In genomic region chr15:70197945-70198361, GRCh38 we compare ENCODE assay signal across 21 cellular contexts.
DNase-seq lines count a peak whose midpoint lies in the region; ATAC-seq and TF ChIP-seq lines count a peak whose summit lies in the region.
"Had no signal": no experiment of that assay in that cellular context is flagged by ENCODE, and none has a peak within 500 bp of the region (broad histone marks: within the 10 kb centered on the region; RNA-seq: fewer than 3 reads in every experiment).

No MANE protein-coding gene starts in this region.

- no peak for TF ChIP-seq EP300 in sigmoid colon (IDR thresholded peaks at IDR 0.05)

- no peaks in the 10 kb centered on the region for H3K79me2 ChIP-seq in hepatocyte

- no peak overlapping the region for H3K27ac ChIP-seq in breast epithelium
- H3K27ac ChIP-seq in right lobe of liver = peak overlapping the region in 2 of 3 donors; percentile 90 to 95
- H3K27ac ChIP-seq in sigmoid colon = peak overlapping the region in 1 of 4 donors; percentile 25
- H3K27ac ChIP-seq in hepatocyte = no peak overlapping the region
- H3K27ac ChIP-seq: A549, left ventricle myocardium inferior, ovary, spleen, transverse colon had no signal

- TF ChIP-seq CTCF in MCF 10A (IDR thresholded peaks at IDR 0.05; ENCODE audit: unreplicated experiment) (no peak), breast epithelium (IDR thresholded peaks at IDR 0.05) (no peak), right lobe of liver (IDR thresholded peaks at IDR 0.05) (no peak), sigmoid colon (IDR thresholded peaks at IDR 0.05) (no peak), hepatocyte (IDR thresholded peaks at IDR 0.05; ENCODE audit: poor library complexity) (no peak)

- H3K9me3 Mint-ChIP-seq in MCF 10A (ENCODE audit: unreplicated experiment) = no peaks in the 10 kb centered on the region
- H3K9me3 Mint-ChIP-seq: activated CD4-positive, alpha-beta memory T cell treated with anti-CD3 and anti-CD28 coated beads, Interleukin-2, amount 10 ng/mL, durations not matched to agents 7 days and 5 days; activated naive CD8-positive, alpha-beta T cell treated with anti-CD3 and anti-CD28 coated beads, Interleukin-2, amount 50 U/mL, for 24 hours; activated T-cell treated with anti-CD3 and anti-CD28 coated beads, Interleukin-2, amount 50 U/mL, for 72 hours; CD4-positive, alpha-beta T cell had no signal

- H3K4me1 Mint-ChIP-seq in MCF 10A (ENCODE audit: insufficient read depth, unreplicated experiment) (peaks cover 39% of the 10 kb centered on the region), T-helper 17 cell (peaks cover 8% of the 10 kb centered on the region)
- H3K4me1 Mint-ChIP-seq: activated naive CD8-positive, alpha-beta T cell treated with anti-CD3 and anti-CD28 coated beads, Interleukin-2, amount 50 U/mL, for 24 hours had no signal

- intact Hi-C loops in MCF 10A (cut with micrococcal nuclease) = no loop called here
- intact Hi-C loops in breast epithelium (cut with DNase I; ENCODE audit: low total_unique reads) = no loop called here
- intact Hi-C loops in right lobe of liver (cut with DNase I) = no loop called here
- intact Hi-C loops in sigmoid colon (cut with DNase I) = loop anchor here (2.0 to 10.0 kb wide), 3 partner anchors 33 to 124 kb away; no protein-coding TSS in a partner anchor

- BruUV-seq in MCF 10A (replicated peaks; lab: Mats Ljungman, UMichigan) = no TSS peak

- H3K27me3 ChIP-seq in breast epithelium (no peaks in the 10 kb centered on the region), right lobe of liver (no peaks in the 10 kb centered on the region), sigmoid colon (no peaks in the 10 kb centered on the region), hepatocyte (no peaks in the 10 kb centered on the region), H7 (ENCODE audit: control insufficient read depth, insufficient read depth, low read length) (no peaks in the 10 kb centered on the region)
- H3K27me3 ChIP-seq: ovary, transverse colon had no signal

- H3K9me2 ChIP-seq in hepatocyte (replicated peaks; ENCODE audit: insufficient read depth) = no peaks in the 10 kb centered on the region

- no peaks in the 10 kb centered on the region for H4K20me1 ChIP-seq in hepatocyte (ENCODE audit: insufficient read depth, poor library complexity, severe bottlenecking)

- no peak for ATAC-seq in T-helper 17 cell
- ATAC-seq in right lobe of liver = peak; percentile 42 to 64 (median 53)
- no peak for ATAC-seq in HG02759 (IDR thresholded peaks at IDR 0.05; ENCODE audit: unreplicated experiment)
- ATAC-seq: A549; activated naive CD8-positive, alpha-beta T cell treated with anti-CD3 and anti-CD28 coated beads, Interleukin-2, amount 50 U/mL, for 24 hours; activated T-cell treated with anti-CD3 and anti-CD28 coated beads, Interleukin-2, amount 50 U/mL, for 72 hours had no signal

- TF ChIP-seq POLR2A in breast epithelium (IDR thresholded peaks at IDR 0.05) (no peak), right lobe of liver (IDR thresholded peaks at IDR 0.05) (no peak), sigmoid colon (IDR thresholded peaks at IDR 0.05) (no peak)

- POLR2A ChIA-PET in MCF 10A (lab: Yijun Ruan, JAX) = interaction anchor here (0.6 to 2.9 kb wide), 4 partner anchors 41 to 136 kb away, joined by 3 to 25 read pairs (median 4); partner anchors contain the start of gene TLE3

- no peak overlapping the region for H3K4me3 ChIP-seq in breast epithelium
- no peak overlapping the region for H3K4me3 ChIP-seq in right lobe of liver
- no peak overlapping the region for H3K4me3 ChIP-seq in sigmoid colon
- H3K4me3 ChIP-seq in hepatocyte = no peak overlapping the region
- no peak overlapping the region for H3K4me3 ChIP-seq in H7 (ENCODE audit: insufficient read depth, low read depth, low read length)
- H3K4me3 ChIP-seq: A549, left ventricle myocardium inferior, ovary, spleen, transverse colon had no signal

- no peak overlapping the region for H2AFZ ChIP-seq in hepatocyte

- H3K36me3 ChIP-seq in breast epithelium (no peaks in the 10 kb centered on the region), right lobe of liver (no peaks in the 10 kb centered on the region), sigmoid colon (no peaks in the 10 kb centered on the region), hepatocyte (replicated peaks; ENCODE audit: insufficient read depth, low read depth) (no peaks in the 10 kb centered on the region), H7 (replicated peaks; ENCODE audit: control insufficient read depth, insufficient read depth, low read length) (no peaks in the 10 kb centered on the region)
- H3K36me3 ChIP-seq: left ventricle myocardium inferior, ovary, spleen, transverse colon had no signal

- H3K4me3 Mint-ChIP-seq in MCF 10A (ENCODE audit: unreplicated experiment) (no peak overlapping the region), T-helper 17 cell (no peak overlapping the region)
- H3K4me3 Mint-ChIP-seq: activated CD4-positive, alpha-beta memory T cell treated with anti-CD3 and anti-CD28 coated beads, Interleukin-2, amount 10 ng/mL, durations not matched to agents 7 days and 5 days; activated naive CD8-positive, alpha-beta T cell treated with anti-CD3 and anti-CD28 coated beads, Interleukin-2, amount 50 U/mL, for 24 hours; activated T-cell treated with anti-CD3 and anti-CD28 coated beads, Interleukin-2, amount 50 U/mL, for 72 hours; CD4-positive, alpha-beta T cell had no signal

- H3K27me3 Mint-ChIP-seq in MCF 10A (ENCODE audit: insufficient read depth, unreplicated experiment) = no peaks in the 10 kb centered on the region
- peaks cover 13% of the 10 kb centered on the region for H3K27me3 Mint-ChIP-seq in T-helper 17 cell
- H3K27me3 Mint-ChIP-seq: CD4-positive, alpha-beta T cell had no signal

- H3K4me2 ChIP-seq in hepatocyte = no peak overlapping the region
- H3K4me2 ChIP-seq: A549 had no signal

- peak overlapping the region; percentile 78 for H3K27ac Mint-ChIP-seq in MCF 10A (ENCODE audit: low read depth, unreplicated experiment)
- peak overlapping the region; percentile 83 for H3K27ac Mint-ChIP-seq in T-helper 17 cell
- H3K27ac Mint-ChIP-seq: activated CD4-positive, alpha-beta memory T cell treated with anti-CD3 and anti-CD28 coated beads, Interleukin-2, amount 10 ng/mL, durations not matched to agents 7 days and 5 days; activated naive CD8-positive, alpha-beta T cell treated with anti-CD3 and anti-CD28 coated beads, Interleukin-2, amount 50 U/mL, for 24 hours; activated T-cell treated with anti-CD3 and anti-CD28 coated beads, Interleukin-2, amount 50 U/mL, for 72 hours; CD4-positive, alpha-beta T cell had no signal

- H3K36me3 Mint-ChIP-seq in MCF 10A (ENCODE audit: insufficient read depth, unreplicated experiment) = no peaks in the 10 kb centered on the region
- no peaks in the 10 kb centered on the region for H3K36me3 Mint-ChIP-seq in T-helper 17 cell (ENCODE audit: low read depth)

- WGBS in right lobe of liver (ENCODE audit: insufficient coverage, low coverage, low lambda C conversion rate, missing lambda C conversion rate) = 41% methylated on average over 9 of the region's 9 CpGs
- 69 to 86% methylated on average over 9 of the region's 9 CpGs for WGBS in sigmoid colon, 2 donors
- WGBS in hepatocyte (ENCODE audit: low lambda C conversion rate, missing lambda C conversion rate) = 79% methylated on average over 9 of the region's 9 CpGs

- DNase-seq in MCF 10A (ENCODE audit: unreplicated experiment) (no peak), breast epithelium (ENCODE audit: low spot score in 2 of 2) (no peak), T-helper 17 cell (no peak), right lobe of liver (peak; percentile 80 to 93 (median 89)), sigmoid colon (no peak), hepatocyte (ENCODE audit: low spot score) (no peak), H7 (no peak)
- DNase-seq: activated CD4-positive, alpha-beta memory T cell treated with anti-CD3 and anti-CD28 coated beads, Interleukin-2, amount 10 ng/mL, durations not matched to agents 7 days and 5 days; activated naive CD8-positive, alpha-beta T cell treated with anti-CD3 and anti-CD28 coated beads, Interleukin-2, amount 50 U/mL, for 24 hours; activated T-cell treated with anti-CD3 and anti-CD28 coated beads, Interleukin-2, amount 50 U/mL, for 72 hours; CD4-positive, alpha-beta T cell; DND-41; effector CD8-positive, alpha-beta T cell; left ventricle myocardium inferior; NCI-H1694 treated with DMSO at 0.1 percent for 48 hours; stimulated activated naive CD4-positive, alpha-beta T cell; transverse colon had no signal

- H3K9me3 ChIP-seq in breast epithelium (no peaks in the 10 kb centered on the region), T-helper 17 cell (ENCODE audit: control insufficient read depth, low read length, poor library complexity, severe bottlenecking) (no peaks in the 10 kb centered on the region), right lobe of liver (no peaks in the 10 kb centered on the region), sigmoid colon (no peaks in the 10 kb centered on the region), hepatocyte (ENCODE audit: low read depth) (no peaks in the 10 kb centered on the region)
- H3K9me3 ChIP-seq: A549, left ventricle myocardium inferior, ovary, spleen, transverse colon had no signal

- CTCF ChIA-PET in MCF 10A (lab: Yijun Ruan, JAX) = interaction anchor here (0.6 kb wide), 1 partner anchor 92 kb away, joined by 3 read pairs; no protein-coding TSS in a partner anchor

- peaks cover 6 to 10% of the 10 kb centered on the region in 2 donors for H3K4me1 ChIP-seq in breast epithelium
- H3K4me1 ChIP-seq in right lobe of liver = peaks cover 0 to 40% (median 18%) of the 10 kb centered on the region in 4 donors
- H3K4me1 ChIP-seq in sigmoid colon = peaks cover 0 to 55% (median 44%) of the 10 kb centered on the region in 4 donors
- H3K4me1 ChIP-seq in hepatocyte (ENCODE audit: insufficient read depth) = peaks cover 23% of the 10 kb centered on the region

Comparison
In these comparisons a context has a peak if more than half of its experiments do, and no peak if none do; other contexts are left out.
1. DNase-seq: peak in right lobe of liver (3 of 3); none in MCF 10A (single experiment), breast epithelium (0 of 2), T-helper 17 cell (0 of 3), sigmoid colon (single experiment), hepatocyte (single experiment) and H7 (single experiment).
2. H3K27ac ChIP-seq: peak in right lobe of liver (2 of 3); none in breast epithelium (0 of 2) and hepatocyte (single experiment).
3. ATAC-seq: peak in right lobe of liver (4 of 4); none in T-helper 17 cell (single experiment) and HG02759 (single experiment).